9 cellular contexts compared by ENCODE assay signal in the genomic region with DNA sequence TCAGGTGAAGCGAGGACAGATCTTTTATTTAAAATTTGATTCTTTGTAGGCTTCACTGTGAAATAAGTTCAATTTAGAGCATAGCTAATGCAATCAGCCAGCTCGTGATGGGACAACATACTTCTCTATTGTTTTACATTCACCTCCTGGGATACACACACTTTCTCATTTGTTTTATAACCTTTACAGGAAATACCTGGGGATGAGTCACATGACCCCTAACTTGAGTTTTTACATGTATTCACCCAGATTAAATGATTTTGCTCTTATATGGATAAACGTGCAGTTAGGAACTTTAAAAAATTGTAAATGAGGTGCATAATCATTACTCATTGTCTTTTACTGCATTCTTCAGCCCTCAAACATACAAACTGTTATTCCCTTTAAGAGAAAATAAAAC.
A peak's percentile ranks its signal among the peaks of the same experiment; 100 is the strongest.
DNase-seq lines count a peak whose midpoint lies in the region; ATAC-seq and TF ChIP-seq lines count a peak whose summit lies in the region.
"Had no signal": no experiment of that assay in that cellular context is flagged by ENCODE, and none has a peak within 500 bp of the region (broad histone marks: within the 10 kb centered on the region; RNA-seq: fewer than 3 reads in every experiment).

No MANE protein-coding gene starts in this region.

- H4K20me1 ChIP-seq in GM23248 (ENCODE audit: insufficient read depth) (no peaks in the 10 kb centered on the region), PC-9 (ENCODE audit: insufficient read depth) (no peaks in the 10 kb centered on the region)

- H3K9me3 ChIP-seq in GM23248 (ENCODE audit: low read depth) (no peaks in the 10 kb centered on the region), PC-9 (ENCODE audit: insufficient read depth, low read depth) (no peaks in the 10 kb centered on the region), esophagus muscularis mucosa (no peaks in the 10 kb centered on the region), aorta (ENCODE audit: control insufficient read depth, low read length) (no peaks in the 10 kb centered on the region)
- H3K9me3 ChIP-seq: ovary had no signal

- no peak for TF ChIP-seq POLR2A in esophagus muscularis mucosa (IDR thresholded peaks at IDR 0.05; ENCODE audit: low read depth)

- H3K79me2 ChIP-seq in GM23248 (ENCODE audit: insufficient read depth) (no peaks in the 10 kb centered on the region), PC-9 (ENCODE audit: low read depth) (peaks cover 86% of the 10 kb centered on the region)

- intact Hi-C loops in PC-9 (cut with micrococcal nuclease; ENCODE audit: unreplicated experiment): no loop called here
- intact Hi-C loops in esophagus muscularis mucosa (cut with DNase I): no loop called here
- intact Hi-C loops in aorta (cut with DNase I): no loop called here

- POLR2A ChIA-PET in PC-9 (lab: Charles Lee; ENCODE audit: unreplicated experiment): interaction anchor here (0.6 to 1.1 kb wide), 2 partner anchors 16 to 67 kb away, joined by 4 to 7 read pairs; no protein-coding TSS in a partner anchor

- H2AFZ ChIP-seq in GM23248 (peak overlapping the region; percentile 4; the same call in 1 of the 2 replicates), PC-9 (no peak overlapping the region)

- H3F3A ChIP-seq in GM23248 (ENCODE audit: insufficient read depth) (no peaks in the 10 kb centered on the region), PC-9 (ENCODE audit: insufficient read depth, low read depth) (peaks cover 8% of the 10 kb centered on the region)

- H3K27ac ChIP-seq in GM23248 (no peak overlapping the region), PC-9 (peak overlapping the region; percentile 43), esophagus muscularis mucosa (replicated peaks in 1 of 4) (peak overlapping the region; percentile 56 to 74 (median 70)), rectal smooth muscle tissue (ENCODE audit: low read depth, low read length) (peak overlapping the region; percentile 73), aorta (ENCODE audit: low read depth in 1 of 2, low read length in 2 of 2) (no peak overlapping the region)

- H3K27me3 ChIP-seq in GM23248 (replicated peaks; ENCODE audit: insufficient read depth) (no peaks in the 10 kb centered on the region), PC-9 (ENCODE audit: insufficient read depth, low read depth) (no peaks in the 10 kb centered on the region), esophagus muscularis mucosa (no peaks in the 10 kb centered on the region), rectal smooth muscle tissue (ENCODE audit: control insufficient read depth, insufficient read depth, low read length) (no peaks in the 10 kb centered on the region), aorta (ENCODE audit: control insufficient read depth in 1 of 2, insufficient read depth in 2 of 2, low read length in 1 of 2) (no peaks in the 10 kb centered on the region)
- H3K27me3 ChIP-seq: ovary had no signal

- no peak for TF ChIP-seq EP300 in esophagus muscularis mucosa (IDR thresholded peaks at IDR 0.05)

- H3K4me2 ChIP-seq in GM23248 (ENCODE audit: unreplicated experiment) (peak overlapping the region; percentile 58), PC-9 (peak overlapping the region; percentile 66)

- WGBS in GM23248 (ENCODE audit: low coverage in 1 of 2, low lambda C conversion rate in 2 of 2, missing lambda C conversion rate in 2 of 2), 2 experiments: 48 to 49% methylated on average over 3 of the region's 3 CpGs
- 49% methylated on average over 3 of the region's 3 CpGs for WGBS in esophagus muscularis mucosa
- 86 to 87% methylated on average over 3 of the region's 3 CpGs for WGBS in aorta, 2 donors

- TF ChIP-seq CTCF in PC-9 (conservative IDR thresholded peaks at IDR 0.05) (no peak), esophagus muscularis mucosa (IDR thresholded peaks at IDR 0.05) (no peak)

- peak overlapping the region; percentile 55 for H3K4me3 ChIP-seq in GM23248
- H3K4me3 ChIP-seq in PC-9: peak overlapping the region; percentile 44; the same call in 1 of the 2 replicates
- H3K4me3 ChIP-seq in esophagus muscularis mucosa: peak overlapping the region; percentile 49 to 63 (median 54)
- peak overlapping the region; percentile 44 for H3K4me3 ChIP-seq in rectal smooth muscle tissue (ENCODE audit: low read length)
- H3K4me3 ChIP-seq in aorta (ENCODE audit: low read length in 2 of 2): no peak overlapping the region

- H3K9ac ChIP-seq in GM23248 (no peak overlapping the region), rectal smooth muscle tissue (ENCODE audit: low read length) (no peak overlapping the region)

- CTCF ChIA-PET in PC-9 (lab: Charles Lee): no interaction called here

- DNase-seq in GM23248 (peak; percentile 28), PC-9 (peak in 1 of 2 experiments; percentile 54), esophagus muscularis mucosa (ENCODE audit: extremely low spot score) (no peak), aorta (no peak), NK-92 (lab: John Stamatoyannopoulos, UW; ENCODE audit: unreplicated experiment) (no peak)

- in situ Hi-C loops in GM23248 (cut with MboI): no loop called here

- H3K4me1 ChIP-seq in GM23248 (ENCODE audit: insufficient read depth) (peaks cover 17% of the 10 kb centered on the region), PC-9 (replicated peaks; ENCODE audit: insufficient read depth) (peaks cover 30% of the 10 kb centered on the region), esophagus muscularis mucosa (peaks cover 0 to 39% (median 25%) of the 10 kb centered on the region in 4 donors), rectal smooth muscle tissue (ENCODE audit: control insufficient read depth, insufficient read depth, low read length) (no peaks in the 10 kb centered on the region), aorta (ENCODE audit: control insufficient read depth in 1 of 2, insufficient read depth in 2 of 2, low read length in 2 of 2) (no peaks in the 10 kb centered on the region)

- H3K9me2 ChIP-seq in GM23248 (ENCODE audit: insufficient read depth) (no peaks in the 10 kb centered on the region), PC-9 (ENCODE audit: insufficient read depth) (no peaks in the 10 kb centered on the region)

- H3K36me3 ChIP-seq in GM23248 (ENCODE audit: low read depth): no peaks in the 10 kb centered on the region
- H3K36me3 ChIP-seq in PC-9 (ENCODE audit: low read depth): no peaks in the 10 kb centered on the region
- H3K36me3 ChIP-seq in esophagus muscularis mucosa: no peaks in the 10 kb centered on the region
- H3K36me3 ChIP-seq in rectal smooth muscle tissue (ENCODE audit: control insufficient read depth, insufficient read depth, low read length): no peaks in the 10 kb centered on the region
- no peaks in the 10 kb centered on the region for H3K36me3 ChIP-seq in aorta (ENCODE audit: control insufficient read depth in 1 of 2, insufficient read depth in 2 of 2, low read length in 1 of 2)
- H3K36me3 ChIP-seq: ovary had no signal

- TSS peak; percentile 33 for BruUV-seq in PC-9 (replicated peaks; lab: Mats Ljungman, UMichigan)

- ATAC-seq in aorta (ENCODE audit: low FRiP score) (no peak), HG02852 (IDR thresholded peaks at IDR 0.05; ENCODE audit: unreplicated experiment) (no peak), GM19455 (IDR thresholded peaks at IDR 0.05; ENCODE audit: unreplicated experiment) (no peak)

Comparison
In these comparisons a context has a peak if more than half of its experiments do, and no peak if none do; other contexts are left out.
1. H3K27ac ChIP-seq: peak in PC-9 (single experiment), esophagus muscularis mucosa (4 of 4) and rectal smooth muscle tissue (single experiment); none in GM23248 (single experiment) and aorta (0 of 2).
2. H3K4me3 ChIP-seq: peak in GM23248 (single experiment), PC-9 (single experiment), esophagus muscularis mucosa (4 of 4) and rectal smooth muscle tissue (single experiment); none in aorta (0 of 2).